In the genomic region with DNA sequence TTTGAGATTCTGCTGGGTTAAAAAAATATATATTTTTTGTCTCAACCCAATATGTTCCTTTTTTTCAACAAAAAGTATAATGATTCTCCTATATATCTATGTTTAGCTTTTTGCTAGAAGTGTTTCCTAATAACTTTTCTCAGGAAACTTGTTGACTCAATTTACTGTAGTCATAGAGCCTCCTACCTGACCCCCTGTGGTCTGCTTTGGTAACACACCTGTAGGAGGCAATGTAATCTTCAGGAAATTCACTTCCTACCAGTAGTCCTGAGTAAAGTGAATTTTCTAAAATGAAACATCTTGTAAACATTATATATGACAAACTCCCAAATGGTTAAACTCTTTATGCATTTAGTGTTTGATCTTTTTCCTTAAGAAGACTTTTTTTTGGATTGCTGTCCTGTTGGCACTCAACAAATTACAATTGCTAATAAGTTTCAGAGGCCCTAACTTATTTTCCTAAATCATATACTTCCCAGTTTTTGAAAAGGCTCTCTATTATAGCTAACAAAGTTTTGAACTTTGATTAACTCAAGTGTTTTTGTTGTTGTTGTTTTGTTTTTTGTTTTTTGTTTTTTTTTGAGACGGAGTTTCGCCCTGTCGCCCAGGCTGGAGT, we compare ENCODE assay signal across 8 cellular contexts.
DNase-seq lines count a peak whose midpoint lies in the region; ATAC-seq and TF ChIP-seq lines count a peak whose summit lies in the region.

No MANE protein-coding gene starts in this region.

- H3K9me3 ChIP-seq in right lobe of liver = no peaks in the 10 kb centered on the region

- 79% methylated on average over 2 of the region's 3 CpGs for WGBS in right lobe of liver (ENCODE audit: insufficient coverage, low coverage, low lambda C conversion rate, missing lambda C conversion rate)

- POLR2A ChIA-PET in activated naive CD8-positive, alpha-beta T cell treated with anti-CD3 and anti-CD28 coated beads, Interleukin-2, amount 10 ng/mL, durations not matched to agents 7 days and 5 days (lab: Charles Lee) = no interaction called here

- peak; percentile 61 for ATAC-seq in activated naive CD8-positive, alpha-beta T cell treated with anti-CD3 and anti-CD28 coated beads, Interleukin-2, amount 10 ng/mL, durations not matched to agents 7 days and 5 days (ENCODE audit: low read depth)
- peak; percentile 69 to 77 (median 72) for ATAC-seq in right lobe of liver
- ATAC-seq in GM19035 (IDR thresholded peaks at IDR 0.05; ENCODE audit: unreplicated experiment) = no peak

- no peak overlapping the region for H3K4me3 Mint-ChIP-seq in activated naive CD8-positive, alpha-beta T cell treated with anti-CD3 and anti-CD28 coated beads, Interleukin-2, amount 10 ng/mL, durations not matched to agents 7 days and 5 days

- H3K27ac Mint-ChIP-seq in activated naive CD8-positive, alpha-beta T cell treated with anti-CD3 and anti-CD28 coated beads, Interleukin-2, amount 10 ng/mL, durations not matched to agents 7 days and 5 days = no peak overlapping the region

- no peaks in the 10 kb centered on the region for H3K4me1 ChIP-seq in right lobe of liver

- H3K36me3 Mint-ChIP-seq in activated naive CD8-positive, alpha-beta T cell treated with anti-CD3 and anti-CD28 coated beads, Interleukin-2, amount 10 ng/mL, durations not matched to agents 7 days and 5 days = peaks cover 4% of the 10 kb centered on the region

- H3K27ac ChIP-seq in right lobe of liver = no peak overlapping the region

- no peaks in the 10 kb centered on the region for H3K9me3 Mint-ChIP-seq in activated naive CD8-positive, alpha-beta T cell treated with anti-CD3 and anti-CD28 coated beads, Interleukin-2, amount 10 ng/mL, durations not matched to agents 7 days and 5 days

- H3K27me3 ChIP-seq in right lobe of liver = no peaks in the 10 kb centered on the region

- no peaks in the 10 kb centered on the region for H3K27me3 Mint-ChIP-seq in activated naive CD8-positive, alpha-beta T cell treated with anti-CD3 and anti-CD28 coated beads, Interleukin-2, amount 10 ng/mL, durations not matched to agents 7 days and 5 days

- intact Hi-C loops in right lobe of liver (cut with DNase I) = no loop called here

- peak; percentile 44 to 58 (median 52) for TF ChIP-seq CTCF in right lobe of liver (IDR thresholded peaks at IDR 0.05)

- TF ChIP-seq POLR2A in right lobe of liver (IDR thresholded peaks at IDR 0.05) = no peak

- H3K4me3 ChIP-seq in right lobe of liver = no peak overlapping the region

- H3K36me3 ChIP-seq in right lobe of liver = no peaks in the 10 kb centered on the region

- DNase-seq in SIG-M5 treated with dmso at 0.1 percent for 504 hours (lab: John Stamatoyannopoulos, UW; ENCODE audit: unreplicated experiment) (peak; percentile 19), SIG-M5 (lab: John Stamatoyannopoulos, UW) (no peak), LHCN-M2 (ENCODE audit: low read depth) (peak; percentile 55), right lobe of liver (no peak), NOMO-1 treated with dmso at 0.1 percent for 144 hours (lab: John Stamatoyannopoulos, UW; ENCODE audit: unreplicated experiment) (no peak), cerebellar cortex (ENCODE audit: low spot score) (no peak)
- no peak for DNase-seq in activated naive CD8-positive, alpha-beta T cell treated with anti-CD3 and anti-CD28 coated beads, Interleukin-2, amount 10 ng/mL, durations not matched to agents 7 days and 5 days

- peaks cover 5% of the 10 kb centered on the region for H3K4me1 Mint-ChIP-seq in activated naive CD8-positive, alpha-beta T cell treated with anti-CD3 and anti-CD28 coated beads, Interleukin-2, amount 10 ng/mL, durations not matched to agents 7 days and 5 days

Comparison
In these comparisons a context has a peak if more than half of its experiments do, and no peak if none do; other contexts are left out.
1. DNase-seq: peak in SIG-M5 treated with dmso at 0.1 percent for 504 hours (single experiment) and LHCN-M2 (single experiment); none in SIG-M5 (single experiment), activated naive CD8-positive, alpha-beta T cell treated with anti-CD3 and anti-CD28 coated beads, Interleukin-2, amount 10 ng/mL, durations not matched to agents 7 days and 5 days (single experiment), right lobe of liver (0 of 3), NOMO-1 treated with dmso at 0.1 percent for 144 hours (single experiment) and cerebellar cortex (single experiment).